In the genomic region with DNA sequence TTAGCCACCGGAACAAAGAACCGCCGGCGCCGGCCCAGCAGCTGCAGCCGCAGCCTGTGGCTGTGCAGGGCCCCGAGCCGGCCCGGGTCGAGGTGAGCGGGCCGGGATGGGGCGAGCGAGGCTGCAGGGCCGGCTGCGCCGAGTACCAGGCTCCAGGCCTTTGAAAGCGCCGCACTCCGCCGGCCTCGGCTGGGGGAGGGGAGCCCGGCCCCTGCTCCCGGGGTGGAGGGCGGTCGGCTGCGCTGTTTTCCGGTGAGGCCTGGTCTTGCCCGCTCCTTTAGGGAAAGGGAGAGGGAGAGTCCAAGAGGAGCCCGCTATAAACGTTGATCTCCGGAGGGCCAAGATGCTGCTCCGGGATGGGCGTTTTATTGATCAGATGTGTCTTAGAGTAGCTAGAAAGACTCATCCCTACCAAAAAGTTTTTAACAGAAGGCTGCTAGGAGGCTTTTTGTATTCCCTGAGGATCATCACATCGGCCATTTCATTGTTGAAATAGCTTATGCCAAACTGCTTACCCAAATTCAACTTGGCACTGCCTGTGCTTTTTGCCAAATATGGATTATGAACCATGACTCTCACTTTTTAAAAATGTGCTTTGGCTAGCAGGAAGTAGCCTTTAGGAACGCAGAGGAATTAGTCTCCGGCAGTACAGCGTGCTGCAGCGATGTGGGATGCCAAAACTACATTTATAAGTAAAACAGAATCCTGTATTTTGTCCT, we compare ENCODE assay signal across 8 cellular contexts. TPM values are rescaled to one million over a fixed set of nuclear protein-coding genes. Genes with fewer than 3 reads are reported as not detected.
DNase-seq lines count a peak whose midpoint lies in the region; ATAC-seq and TF ChIP-seq lines count a peak whose summit lies in the region.

No MANE protein-coding gene starts in this region.

- peaks cover 0 to 2% of the 10 kb centered on the region in 2 donors for H3K36me3 ChIP-seq in lung (ENCODE audit: control insufficient read depth in 2 of 2, insufficient read depth in 2 of 2, low read length in 2 of 2)

- intact Hi-C loops in activated CD4-positive, alpha-beta T cell treated with anti-CD3 and anti-CD28 coated beads, Interleukin-2, amount 10 ng/mL, durations not matched to agents 24 days and 14 days (cut with micrococcal nuclease) = loop anchor here (2.0 to 5.0 kb wide), 4 partner anchors 38 to 1334 kb away; partner anchors contain the start of genes CEP135, CHIC2, PAICS and PPAT

- no peaks in the 10 kb centered on the region for H3K9me3 Mint-ChIP-seq in activated CD4-positive, alpha-beta T cell treated with anti-CD3 and anti-CD28 coated beads, Interleukin-2, amount 10 ng/mL, durations not matched to agents 24 days and 14 days

- WGBS in lung, 2 donors = 0 to 1% methylated on average over 38 to 39 of the region's 39 CpGs

- no peak for DNase-seq in GM12864 (ENCODE audit: low read depth)
- DNase-seq in Kasumi-1 (lab: John Stamatoyannopoulos, UW) = peak; percentile 75 to 85
- peak; percentile 81 for DNase-seq in activated CD4-positive, alpha-beta T cell treated with anti-CD3 and anti-CD28 coated beads, Interleukin-2, amount 10 ng/mL, durations not matched to agents 24 days and 14 days
- peak; percentile 71 for DNase-seq in ecto neural progenitor cell (ENCODE audit: low spot score)
- peak; percentile 38 for DNase-seq in lung (ENCODE audit: low spot score)
- peak in 4 of 6 experiments; percentile 8 to 42 (median 18) for DNase-seq in stimulated activated naive CD4-positive, alpha-beta T cell (lab: John Stamatoyannopoulos, UW)
- no peak for DNase-seq in middle frontal gyrus (ENCODE audit: extremely low spot score, low spot score)

- H3K9me3 ChIP-seq in lung (ENCODE audit: control insufficient read depth in 2 of 2, insufficient read depth in 1 of 2, low read length in 1 of 2) = no peaks in the 10 kb centered on the region

- peaks cover 34% of the 10 kb centered on the region for H3K4me1 Mint-ChIP-seq in activated CD4-positive, alpha-beta T cell treated with anti-CD3 and anti-CD28 coated beads, Interleukin-2, amount 10 ng/mL, durations not matched to agents 24 days and 14 days

- TF ChIP-seq CTCF in GM12864 (IDR thresholded peaks at IDR 0.05; ENCODE audit: low read depth, low read length, missing control alignments) = no peak
- TF ChIP-seq CTCF in lung (IDR thresholded peaks at IDR 0.05; ENCODE audit: control extremely low read depth, extremely low read depth) = no peak

- H3K4me3 ChIP-seq in GM12864 (ENCODE audit: low read depth, low read length) (peak overlapping the region; percentile 92), lung (peak overlapping the region; percentile 88)

- peaks cover 3 to 10% of the 10 kb centered on the region in 2 donors for H3K4me1 ChIP-seq in lung (ENCODE audit: control insufficient read depth in 2 of 2, insufficient read depth in 2 of 2, low read length in 2 of 2)

- no peaks in the 10 kb centered on the region for H3K27me3 ChIP-seq in lung (ENCODE audit: control insufficient read depth, insufficient read depth)

- peak overlapping the region; percentile 100 for H3K4me3 Mint-ChIP-seq in activated CD4-positive, alpha-beta T cell treated with anti-CD3 and anti-CD28 coated beads, Interleukin-2, amount 10 ng/mL, durations not matched to agents 24 days and 14 days

- peaks cover 27% of the 10 kb centered on the region for H3K36me3 Mint-ChIP-seq in activated CD4-positive, alpha-beta T cell treated with anti-CD3 and anti-CD28 coated beads, Interleukin-2, amount 10 ng/mL, durations not matched to agents 24 days and 14 days (ENCODE audit: low read depth)

- peak overlapping the region; percentile 83 for H3K27ac Mint-ChIP-seq in activated CD4-positive, alpha-beta T cell treated with anti-CD3 and anti-CD28 coated beads, Interleukin-2, amount 10 ng/mL, durations not matched to agents 24 days and 14 days

- peak overlapping the region; percentile 95 to 98 for H3K27ac ChIP-seq in lung (ENCODE audit: low read depth in 1 of 2, low read length in 1 of 2)

- H3K27me3 Mint-ChIP-seq in activated CD4-positive, alpha-beta T cell treated with anti-CD3 and anti-CD28 coated beads, Interleukin-2, amount 10 ng/mL, durations not matched to agents 24 days and 14 days = no peaks in the 10 kb centered on the region

- ATAC-seq in GM21786 (IDR thresholded peaks at IDR 0.05; ENCODE audit: unreplicated experiment) (peak; percentile 21), lung (ENCODE audit: insufficient read depth, low FRiP score) (peak; percentile 25)

RNA-seq across cellular contexts. Expression of gene TMEM165, which starts 0.7 kb away (rescaled TPM):
- total RNA-seq in activated CD4-positive, alpha-beta T cell treated with anti-CD3 and anti-CD28 coated beads, Interleukin-2, amount 10 ng/mL, durations not matched to agents 24 days and 14 days = 87.2 and 99.1 TPM in 2 replicates
- 100 to 1,000 TPM; 178 to 184 TPM for total RNA-seq in lung
- 100 to 1,000 TPM; 152 to 179 TPM for polyA plus RNA-seq in lung

RNA-seq across cellular contexts. Expression of gene SRD5A3, which starts 50.4 kb away (rescaled TPM):
- 26.6 and 27.4 TPM in 2 replicates for total RNA-seq in activated CD4-positive, alpha-beta T cell treated with anti-CD3 and anti-CD28 coated beads, Interleukin-2, amount 10 ng/mL, durations not matched to agents 24 days and 14 days
- total RNA-seq in lung = 10 to 100 TPM; 13.6 to 31.5 TPM
- polyA plus RNA-seq in lung = 10 to 100 TPM; 16.6 to 37.1 TPM

Comparison
In these comparisons a context has a peak if more than half of its experiments do, and no peak if none do; other contexts are left out.
1. DNase-seq: peak in Kasumi-1 (2 of 2), activated CD4-positive, alpha-beta T cell treated with anti-CD3 and anti-CD28 coated beads, Interleukin-2, amount 10 ng/mL, durations not matched to agents 24 days and 14 days (single experiment), ecto neural progenitor cell (single experiment), lung (single experiment) and stimulated activated naive CD4-positive, alpha-beta T cell (4 of 6); none in GM12864 (single experiment) and middle frontal gyrus (single experiment).